In genomic region chrX:22192419-22193086, GRCh38 we compare ENCODE assay signal across 8 cellular contexts.
DNase-seq lines count a peak whose midpoint lies in the region; ATAC-seq, FAIRE-seq and TF ChIP-seq lines count a peak whose summit lies in the region.

No MANE protein-coding gene starts in this region.

- no peak overlapping the region for H3K27ac ChIP-seq in gastrocnemius medialis

- H3K9ac ChIP-seq in Loucy (ENCODE audit: low read depth, low read length, poor library complexity, severe bottlenecking) = no peak overlapping the region

- ATAC-seq in gastrocnemius medialis = peak in 1 of 2 donors; percentile 70

- no peaks in the 10 kb centered on the region for H3F3A ChIP-seq in Loucy (ENCODE audit: low read depth)

- peak overlapping the region; percentile 30 for H3K4me2 ChIP-seq in Loucy (ENCODE audit: low read depth, low read length, poor library complexity, severe bottlenecking)

- DNase-seq in GM10266 (ENCODE audit: extremely low spot score) (peak; percentile 21), H54 (ENCODE audit: insufficient read length, low spot score) (peak; percentile 4), T-helper 2 cell (peak in 4 of 5 experiments; percentile 5 to 56 (median 16)), amygdala (lab: John Stamatoyannopoulos, UW) (peak in 45 of 56 donors; percentile 0 to 65 (median 5)), hepatic stellate cell (ENCODE audit: low spot score) (peak; percentile 30), gastrocnemius medialis (peak; percentile 7 to 23), NCI-H1092 treated with DMSO at 0.1 percent for 48 hours (lab: John Stamatoyannopoulos, UW) (no peak)

- H3K9me2 ChIP-seq in Loucy (replicated peaks; ENCODE audit: low read depth, low read length) = no peaks in the 10 kb centered on the region

- H3K36me3 ChIP-seq in Loucy (ENCODE audit: insufficient read depth, low read length) (no peaks in the 10 kb centered on the region), gastrocnemius medialis (no peaks in the 10 kb centered on the region)

- in situ Hi-C loops in gastrocnemius medialis (cut with MboI; ENCODE audit: low sequenced_read_pairs in 4 of 4) = loop anchor here in 2 of 4 donors (10.0 to 25.0 kb wide), 2 partner anchors 205 to 208 kb away; no protein-coding TSS in a partner anchor

- H3K4me3 ChIP-seq in Loucy (ENCODE audit: low read length, poor library complexity, severe bottlenecking) (peak overlapping the region; percentile 36), gastrocnemius medialis (no peak overlapping the region)

- TF ChIP-seq CTCF in GM10266 (IDR thresholded peaks at IDR 0.05; ENCODE audit: control insufficient read depth, insufficient read depth, low read depth, missing control alignments) = peak; percentile 64
- TF ChIP-seq CTCF in Loucy (conservative IDR thresholded peaks at IDR 0.05; ENCODE audit: low read length) = peak; percentile 61
- peak; percentile 33 to 75 (median 53) for TF ChIP-seq CTCF in gastrocnemius medialis (IDR thresholded peaks at IDR 0.05 in 4 of 5, conservative IDR thresholded peaks at IDR 0.05 in 1 of 5)

- intact Hi-C loops in gastrocnemius medialis (cut with DNase I; ENCODE audit: low total_unique reads) = loop anchor here (5.0 to 10.0 kb wide), 2 partner anchors 205 to 1668 kb away; no protein-coding TSS in a partner anchor

- H3K27me3 ChIP-seq in Loucy (ENCODE audit: insufficient read depth, low read length, poor library complexity, severe bottlenecking) (no peaks in the 10 kb centered on the region), gastrocnemius medialis (no peaks in the 10 kb centered on the region)

- peak overlapping the region; percentile 55 for H2AFZ ChIP-seq in Loucy (ENCODE audit: low read length)

- FAIRE-seq in H54 (lab: Jason Lieb, UNC) = no peak

- no peaks in the 10 kb centered on the region for H3K79me2 ChIP-seq in Loucy (ENCODE audit: insufficient read depth, low read length)

- no peak for TF ChIP-seq POLR2A in H54 (IDR thresholded peaks at IDR 0.05; ENCODE audit: low read depth, low read length)
- no peak for TF ChIP-seq POLR2A in gastrocnemius medialis (IDR thresholded peaks at IDR 0.05)

- H3K9me3 ChIP-seq in Loucy (ENCODE audit: insufficient read depth, low read depth, low read length) = no peaks in the 10 kb centered on the region
- no peaks in the 10 kb centered on the region for H3K9me3 ChIP-seq in gastrocnemius medialis

- H4K20me1 ChIP-seq in Loucy (ENCODE audit: insufficient read depth, low read length, poor library complexity, severe bottlenecking) = no peaks in the 10 kb centered on the region

- H3K4me1 ChIP-seq in Loucy (ENCODE audit: insufficient read depth, low read length, poor library complexity, severe bottlenecking) (no peaks in the 10 kb centered on the region), gastrocnemius medialis (no peaks in the 10 kb centered on the region)
